In genomic region chr15:65871886-65872285, GRCh38 we compare ENCODE assay signal across 7 cellular contexts. TPM values are rescaled to one million over a fixed set of nuclear protein-coding genes. Genes with fewer than 3 reads are reported as not detected.
DNase-seq lines count a peak whose midpoint lies in the region; ATAC-seq and TF ChIP-seq lines count a peak whose summit lies in the region.
"Not testable (repeated sequence)": the region's sequence is repeated elsewhere in the genome, so short reads cannot be mapped to it uniquely, and the experiment has no call there.

No MANE protein-coding gene starts in this region.

- not testable (repeated sequence) for H3K9me1 ChIP-seq in IMR-90 (ENCODE audit: insufficient read depth, low read length)

- not testable (repeated sequence) for H2BK5ac ChIP-seq in IMR-90 (ENCODE audit: low read depth, low read length, poor library complexity, severe bottlenecking)

- not testable (repeated sequence) for H3K23ac ChIP-seq in IMR-90 (ENCODE audit: low read depth, low read length)

- whole genome bisulfite sequencing in IMR-90 (ENCODE audit: extremely low coverage in 2 of 2, insufficient read length in 1 of 2), 2 experiments: no CpG with 5 or more reads among the region's 9 CpGs
- 83 to 85% methylated on average over 9 of the region's 9 CpGs for WGBS in heart right ventricle, 2 donors

- POLR2A ChIA-PET in IMR-90 (lab: Charles Lee; ENCODE audit: unreplicated experiment): not testable (repeated sequence)
- POLR2A ChIA-PET in RWPE1 (lab: Yijun Ruan, JAX; ENCODE audit: low non-redundant PET) (interaction anchor here (0.7 kb wide), 1 partner anchor 41 kb away, joined by 10 read pairs; no protein-coding TSS in a partner anchor), MCF 10A (lab: Yijun Ruan, JAX) (interaction anchor here (0.8 to 4.6 kb wide), 8 partner anchors 10 to 140 kb away, joined by 3 to 60 read pairs (median 8); no protein-coding TSS in a partner anchor)

- not testable (repeated sequence) for H2AFZ ChIP-seq in DND-41 (ENCODE audit: low read depth, low read length); IMR-90 (replicated peaks; ENCODE audit: low read length, poor library complexity)

- not testable (repeated sequence) for H3K27me3 Mint-ChIP-seq in MCF 10A (ENCODE audit: insufficient read depth, unreplicated experiment)

- in situ Hi-C loops in IMR-90 (cut with MboI; ENCODE audit: low sequenced_read_pairs): not testable (repeated sequence)

- TF ChIP-seq CTCF in DND-41 (IDR thresholded peaks at IDR 0.05; ENCODE audit: borderline replicate concordance, extremely low read depth, low read length, poor library complexity, severe bottlenecking); IMR-90 (conservative IDR thresholded peaks at IDR 0.05; ENCODE audit: low read depth, low read length); RWPE1 (conservative IDR thresholded peaks at IDR 0.05; ENCODE audit: low read depth); MCF 10A (IDR thresholded peaks at IDR 0.05; ENCODE audit: unreplicated experiment); heart right ventricle (IDR thresholded peaks at IDR 0.05): not testable (repeated sequence)

- H3K4me3 Mint-ChIP-seq in MCF 10A (ENCODE audit: unreplicated experiment): peak overlapping the region; percentile 99

- not testable (repeated sequence) for H2BK120ac ChIP-seq in IMR-90 (ENCODE audit: low read depth, low read length)

- peaks cover 4 to 32% of the 10 kb centered on the region in 2 experiments; a peak in 3 of 4 replicates for H3K79me1 ChIP-seq in IMR-90 (ENCODE audit: low read depth in 1 of 2, low read length in 2 of 2)

- H4K8ac ChIP-seq in IMR-90 (ENCODE audit: low read depth in 2 of 2, low read length in 2 of 2): 0 out of 4 replicates have a peak overlapping the region, but pooled peaks of 1 of the 2 experiments have one; percentile 9

- DNase-seq in DND-41; IMR-90; RWPE1 (ENCODE audit: low spot score); MCF 10A (ENCODE audit: unreplicated experiment); heart right ventricle: not testable (repeated sequence)

- not testable (repeated sequence) for TF ChIP-seq POLR2A in IMR-90 (IDR thresholded peaks at IDR 0.05; ENCODE audit: low read depth, low read length)

- H3K9me3 Mint-ChIP-seq in MCF 10A (ENCODE audit: unreplicated experiment): not testable (repeated sequence)

- H3K4me1 Mint-ChIP-seq in MCF 10A (ENCODE audit: insufficient read depth, unreplicated experiment): not testable (repeated sequence)

- H3K36me3 ChIP-seq in DND-41 (ENCODE audit: insufficient read depth, low read length) (peaks cover 27% of the 10 kb centered on the region), IMR-90 (ENCODE audit: control insufficient read depth, insufficient read depth, low read length) (peaks cover 10% of the 10 kb centered on the region), heart right ventricle (peaks cover 0 to 29% (median 7%) of the 10 kb centered on the region in 9 donors)
- H3K36me3 ChIP-seq in muscle layer of duodenum (ENCODE audit: control insufficient read depth in 1 of 2, insufficient read depth in 2 of 2, low read length in 2 of 2): not testable (repeated sequence)

- H3K27ac Mint-ChIP-seq in MCF 10A (ENCODE audit: low read depth, unreplicated experiment): not testable (repeated sequence)

- not testable (repeated sequence) for TF ChIP-seq RAD21 in IMR-90 (IDR thresholded peaks at IDR 0.05; ENCODE audit: low read length)

- H3K18ac ChIP-seq in IMR-90 (ENCODE audit: low read depth, low read length): not testable (repeated sequence)

- not testable (repeated sequence) for H4K5ac ChIP-seq in IMR-90 (ENCODE audit: low read depth, low read length)

- H3K4me3 ChIP-seq in DND-41 (ENCODE audit: low read depth in 1 of 2, low read length in 2 of 2) (peak overlapping the region in 1 of 2 experiments; percentile 91; a peak in 1 of 4 replicates), heart right ventricle (peak overlapping the region in 5 of 10 donors; percentile 73 to 100 (median 84)), skin epidermis (peak overlapping the region in 2 of 7 experiments; percentile 4 to 72)
- not testable (repeated sequence) for H3K4me3 ChIP-seq in IMR-90 (ENCODE audit: insufficient read depth, low read depth, low read length); muscle layer of duodenum (ENCODE audit: low read depth in 1 of 2, low read length in 2 of 2)

- H3K9me3 ChIP-seq in DND-41 (ENCODE audit: insufficient read depth, low read length, severe bottlenecking); IMR-90 (ENCODE audit: control insufficient read depth, insufficient read depth, low read length); heart right ventricle; muscle layer of duodenum (ENCODE audit: control insufficient read depth in 1 of 2, low read length in 2 of 2): not testable (repeated sequence)

- peak overlapping the region; percentile 40; the same call in 1 of the 2 replicates for H2AK5ac ChIP-seq in IMR-90 (ENCODE audit: low read depth, low read length)

- not testable (repeated sequence) for H3K9ac ChIP-seq in DND-41 (ENCODE audit: low read depth, low read length); IMR-90 (ENCODE audit: low read depth, low read length)

- dilution Hi-C loops in IMR-90 (cut with HindIII; ENCODE audit: low sequenced_read_pairs, unreplicated experiment): not testable (repeated sequence)

- H3K14ac ChIP-seq in IMR-90 (replicated peaks; ENCODE audit: low read depth, low read length): not testable (repeated sequence)

- not testable (repeated sequence) for H4K91ac ChIP-seq in IMR-90 (ENCODE audit: insufficient read depth, low read depth, low read length)

- ATAC-seq in DND-41 (ENCODE audit: insufficient read depth, low read depth); IMR-90 (ENCODE audit: low read depth); heart right ventricle: not testable (repeated sequence)

- not testable (repeated sequence) for H3K56ac ChIP-seq in IMR-90 (ENCODE audit: extremely low read depth, insufficient read depth, low read length)

- not testable (repeated sequence) for H3K27me3 ChIP-seq in DND-41 (ENCODE audit: insufficient read depth, low read length, poor library complexity); IMR-90 (ENCODE audit: control insufficient read depth, insufficient read depth, low read length); heart right ventricle; muscle layer of duodenum (ENCODE audit: low read depth, low read length)

- not testable (repeated sequence) for H2BK20ac ChIP-seq in IMR-90 (ENCODE audit: low read depth, low read length)

- H2BK15ac ChIP-seq in IMR-90 (ENCODE audit: low read depth, low read length): not testable (repeated sequence)

- peaks cover 75% of the 10 kb centered on the region for H3K79me2 ChIP-seq in DND-41 (ENCODE audit: insufficient read depth, low read length)

- peaks cover 28% of the 10 kb centered on the region; the same call in 1 of the 2 replicates for H4K20me1 ChIP-seq in DND-41 (ENCODE audit: insufficient read depth, low read length)
- peaks cover 39% of the 10 kb centered on the region for H4K20me1 ChIP-seq in IMR-90 (ENCODE audit: insufficient read depth, low read length)

- not testable (repeated sequence) for H3K4ac ChIP-seq in IMR-90 (ENCODE audit: low read depth, low read length)

- H3K4me2 ChIP-seq in DND-41 (ENCODE audit: insufficient read depth, low read length): peak overlapping the region; percentile 68
- not testable (repeated sequence) for H3K4me2 ChIP-seq in IMR-90 (ENCODE audit: low read depth, low read length)

- CTCF ChIA-PET in IMR-90 (lab: Yijun Ruan, JAX) (interaction anchor here (1.0 kb wide), 1 partner anchor 15 kb away, joined by 6 read pairs; no protein-coding TSS in a partner anchor), RWPE1 (lab: Yijun Ruan, JAX) (interaction anchor here (2.1 kb wide), 1 partner anchor 15 kb away, joined by 6 read pairs; no protein-coding TSS in a partner anchor), MCF 10A (lab: Yijun Ruan, JAX) (interaction anchor here (0.6 kb wide), 1 partner anchor 141 kb away, joined by 3 read pairs; no protein-coding TSS in a partner anchor)

- peaks cover 32% of the 10 kb centered on the region for H3K4me1 ChIP-seq in DND-41 (ENCODE audit: insufficient read depth, low read length)
- H3K4me1 ChIP-seq in IMR-90 (ENCODE audit: control insufficient read depth, insufficient read depth, low read length): not testable (repeated sequence)
- peaks cover 2 to 63% (median 43%) of the 10 kb centered on the region in 9 donors for H3K4me1 ChIP-seq in heart right ventricle
- peaks cover 8 to 14% of the 10 kb centered on the region in 2 donors for H3K4me1 ChIP-seq in muscle layer of duodenum (ENCODE audit: control insufficient read depth in 1 of 2, insufficient read depth in 2 of 2, low read length in 2 of 2)

- H3K27ac ChIP-seq in DND-41 (ENCODE audit: low read length): not testable (repeated sequence)
- H3K27ac ChIP-seq in IMR-90 (ENCODE audit: insufficient read depth, low read length): peak overlapping the region; percentile 20; the same call in 1 of the 2 replicates
- peak overlapping the region; percentile 56; the same call in 1 of the 2 replicates for H3K27ac ChIP-seq in RWPE1
- peak overlapping the region in 8 of 10 donors; percentile 41 to 98 (median 92) for H3K27ac ChIP-seq in heart right ventricle
- peak overlapping the region; percentile 97 for H3K27ac ChIP-seq in muscle layer of duodenum (ENCODE audit: low read length)
- H3K27ac ChIP-seq in skin epidermis: peak overlapping the region in 13 of 21 experiments; percentile 29 to 99 (median 95)

- intact Hi-C loops in IMR-90 (cut with micrococcal nuclease) (loop anchor here (5.0 kb wide), 1 partner anchor 140 kb away; no protein-coding TSS in a partner anchor), heart right ventricle (cut with DNase I) (loop anchor here in 2 of 10 donors (2.0 kb wide), 1 partner anchor 31 kb away; no protein-coding TSS in a partner anchor)
- intact Hi-C loops in MCF 10A (cut with micrococcal nuclease): not testable (repeated sequence)

- H3K36me3 Mint-ChIP-seq in MCF 10A (ENCODE audit: insufficient read depth, unreplicated experiment): peaks cover 35% of the 10 kb centered on the region

- H2AK9ac ChIP-seq in IMR-90 (replicated peaks; ENCODE audit: low read depth, low read length, poor library complexity): not testable (repeated sequence)

- not testable (repeated sequence) for BruUV-seq in IMR-90 (replicated peaks; lab: Mats Ljungman, UMichigan); MCF 10A (replicated peaks; lab: Mats Ljungman, UMichigan)

RNA-seq across cellular contexts. Expression of gene RAB11A, which starts 2.6 kb away (rescaled TPM):
- total RNA-seq in IMR-90 (2012; rRNA removed) (376 and 462 TPM in 2 replicates), MCF 10A (2022) (139 and 164 TPM in 2 replicates), heart right ventricle (100 to 1,000 TPM; 134 to 211 (median 150) TPM)
- polyA plus RNA-seq in IMR-90 (2012; rRNA removed) (299 and 341 TPM in 2 replicates), heart right ventricle (100 to 1,000 TPM in 1 of 2 donors, 10 to 100 TPM in 1; 28.5 to 209 TPM)
- 134 and 136 TPM in 2 replicates for polyA plus RNA-seq in IMR-90 (2012; cell fraction: cytosol; rRNA removed)
- 36.8 and 156 TPM in 2 replicates for polyA plus RNA-seq in IMR-90 (2012; cell fraction: nucleus; rRNA removed; ENCODE audit: low replicate concordance)
